In the genomic region with DNA sequence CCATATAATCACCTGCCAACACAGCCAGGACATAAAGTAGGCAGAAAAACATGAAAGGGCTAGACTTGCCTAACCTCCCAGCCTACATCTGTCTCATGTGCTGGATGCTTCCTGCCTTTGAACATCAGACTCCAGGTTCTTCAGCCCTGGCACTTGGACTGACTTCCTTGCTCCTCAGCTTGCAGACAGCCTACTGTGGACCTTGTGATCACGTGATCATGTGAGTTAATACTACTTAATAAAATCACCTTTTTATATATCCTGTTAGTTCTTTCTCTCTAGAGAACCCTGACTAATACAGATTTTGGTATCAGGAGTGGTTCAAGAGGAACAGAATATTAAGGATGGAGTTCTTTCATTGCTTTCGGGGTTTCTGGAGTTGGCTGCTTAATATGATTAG, we compare ENCODE assay signal across 27 cellular contexts.
"Had no signal": no experiment of that assay in that cellular context is flagged by ENCODE, and none has a peak within 500 bp of the region (broad histone marks: within the 10 kb centered on the region; RNA-seq: fewer than 3 reads in every experiment).

No MANE protein-coding gene starts in this region.

- H3K27me3 ChIP-seq: stomach, suprapubic skin, testis, thyroid gland, tibial artery, tibial nerve, transverse colon, upper lobe of left lung, upper lobe of right lung, uterus, vagina had no signal

- H3K4me3 ChIP-seq: stomach, suprapubic skin, testis, thoracic aorta, thyroid gland, tibial artery, tibial nerve, transverse colon, upper lobe of left lung, upper lobe of right lung, uterus, vagina had no signal

- H3K27ac ChIP-seq: stomach, suprapubic skin, testis, thoracic aorta, thyroid gland, tibial artery, tibial nerve, transverse colon, upper lobe of left lung, upper lobe of right lung, uterus, vagina had no signal

- H3K4me1 ChIP-seq: stomach, suprapubic skin, testis, thyroid gland, tibial artery, tibial nerve, transverse colon, upper lobe of left lung, upper lobe of right lung, uterus, vagina had no signal

- H3K9me3 ChIP-seq: testis, thoracic aorta, thyroid gland, tibial artery, tibial nerve, transverse colon, upper lobe of left lung, upper lobe of right lung, uterus, vagina had no signal

- DNase-seq: stimulated activated CD4-positive, alpha-beta T cell treated with anti-CD3 and anti-CD28 coated beads, Interleukin-2, amount 100 ng/mL, for 48 hours; stimulated activated CD4-positive, alpha-beta T cell treated with anti-CD3 and anti-CD28 coated beads, Interleukin-4, amount 100 ng/mL, for 1 hour; stimulated activated CD4-positive, alpha-beta T cell treated with anti-CD3 and anti-CD28 coated beads, Interleukin-4, amount 100 ng/mL, for 24 hours; stimulated activated CD4-positive, alpha-beta T cell treated with anti-CD3 and anti-CD28 coated beads, Interleukin-4, amount 100 ng/mL, for 4 hours; stimulated activated CD8-positive, alpha-beta memory T cell treated with anti-CD3 and anti-CD28 coated beads, Interleukin-4, amount 100 ng/mL, for 48 hours; stimulated activated naive B cell treated with anti-CD40 and anti-IgM and Interleukin-4, amounts not matched to agents 10 μg/mL and 1 μg/mL and 100 μg/mL, for 72 hours; stimulated activated naive CD4-positive, alpha-beta T cell; stimulated activated naive CD4-positive, alpha-beta T cell treated with Interleukin-2 at 50 U/mL for 16 hours; stimulated activated naive CD8-positive, alpha-beta T cell treated with anti-CD3 and anti-CD28 coated beads, Interleukin-15, amount 100 ng/mL, for 72 hours; stimulated activated naive CD8-positive, alpha-beta T cell treated with anti-CD3 and anti-CD28 coated beads, Interleukin-15, Interleukin-2, amounts not matched to agents 100 U/mL and 50 U/mL, for 24 hours; stomach; substantia nigra; testis; thyroid gland; tibial artery; transverse colon; trophoblast cell; upper lobe of left lung; upper lobe of right lung; uterus had no signal

- ATAC-seq: stimulated activated effector memory CD8-positive, alpha-beta T cell treated with anti-CD3 and anti-CD28 coated beads, Interleukin-12 subunit alpha, Interleukin-12 subunit beta, amount 100 ng/mL, for 72 hours; stimulated activated memory B cell treated with anti-CD40 and anti-IgM and Interleukin-4, amounts not matched to agents 10 μg/mL and 1 μg/mL and 100 μg/mL, for 72 hours; stimulated activated naive B cell treated with anti-CD40 and anti-IgM and Interleukin-4, amounts not matched to agents 10 μg/mL and 1 μg/mL and 100 μg/mL, for 72 hours; stimulated activated naive CD8-positive, alpha-beta T cell treated with anti-CD3 and anti-CD28 coated beads, Interleukin-15, amount 100 ng/mL, for 72 hours; stimulated activated naive CD8-positive, alpha-beta T cell treated with anti-CD3 and anti-CD28 coated beads, Interleukin-15, Interleukin-2, amounts not matched to agents 100 U/mL and 50 U/mL, for 24 hours; upper lobe of right lung had no signal

- FAIRE-seq: urothelium cell line had no signal

- H3K36me3 ChIP-seq: stomach, suprapubic skin, thoracic aorta, thyroid gland, tibial artery, tibial nerve, transverse colon, upper lobe of left lung, upper lobe of right lung, uterus, vagina had no signal
